29 cellular contexts compared by ENCODE assay signal in genomic region chr3:52230461-52230860, GRCh38. TPM values are rescaled to one million over a fixed set of nuclear protein-coding genes. Genes with fewer than 3 reads are reported as not detected.
DNase-seq lines count a peak whose midpoint lies in the region; ATAC-seq and TF ChIP-seq lines count a peak whose summit lies in the region.
"Had no signal": no experiment of that assay in that cellular context is flagged by ENCODE, and none has a peak within 500 bp of the region (broad histone marks: within the 10 kb centered on the region; RNA-seq: fewer than 3 reads in every experiment).

No MANE protein-coding gene starts in this region.

- BruUV-seq in mammary epithelial cell (replicated peaks; lab: Mats Ljungman, UMichigan), result no TSS peak

- no peaks in the 10 kb centered on the region for H3K27me3 ChIP-seq in CD4-positive, alpha-beta memory T cell (ENCODE audit: insufficient read depth, low read length)
- H3K27me3 ChIP-seq in psoas muscle (ENCODE audit: insufficient read depth in 3 of 3, low read length in 2 of 3), result no peaks in the 10 kb centered on the region
- no peaks in the 10 kb centered on the region for H3K27me3 ChIP-seq in mammary epithelial cell (ENCODE audit: insufficient read depth, low read length)
- H3K27me3 ChIP-seq: colonic mucosa, heart left ventricle, pancreas, tibial nerve had no signal

- no peak overlapping the region for H3K4me3 Mint-ChIP-seq in activated naive CD4-positive, alpha-beta T cell treated with anti-CD3 and anti-CD28 coated beads, Interleukin-2, amount 10 ng/mL, durations not matched to agents 7 days and 5 days
- peak overlapping the region in 1 of 8 donors; percentile 17 for H3K4me3 Mint-ChIP-seq in CD4-positive, alpha-beta memory T cell
- H3K4me3 Mint-ChIP-seq in activated T-helper 17 cell treated with anti-CD3 and anti-CD28 coated beads, Interleukin-2, amount 50 U/mL, for 72 hours, result no peak overlapping the region
- no peak overlapping the region for H3K4me3 Mint-ChIP-seq in natural killer cell
- H3K4me3 Mint-ChIP-seq: activated CD8-positive, alpha-beta memory T cell treated with anti-CD3 and anti-CD28 coated beads, Interleukin-2, amount 10 ng/mL, durations not matched to agents 7 days and 5 days; T-helper 1 cell treated with Interleukin-12 subunit alpha and Interleukin-12 subunit beta and Interleukin-4 antibody, amounts not matched to agents 30 μg/mL and 1 μg/mL, for 36 hours had no signal

- H3K9me3 Mint-ChIP-seq in activated naive CD4-positive, alpha-beta T cell treated with anti-CD3 and anti-CD28 coated beads, Interleukin-2, amount 10 ng/mL, durations not matched to agents 7 days and 5 days, result no peaks in the 10 kb centered on the region
- H3K9me3 Mint-ChIP-seq in CD4-positive, alpha-beta memory T cell, result no peaks in the 10 kb centered on the region
- H3K9me3 Mint-ChIP-seq in activated T-helper 17 cell treated with anti-CD3 and anti-CD28 coated beads, Interleukin-2, amount 50 U/mL, for 72 hours, result no peaks in the 10 kb centered on the region
- no peaks in the 10 kb centered on the region for H3K9me3 Mint-ChIP-seq in natural killer cell
- H3K9me3 Mint-ChIP-seq: activated T-helper 2 cell treated with anti-CD3 and anti-CD28 coated beads, Interferon-gamma antibody, Interleukin-2, Interleukin-4, amounts not matched to agents 10 μg/mL and 5 μg/mL and 100 μg/mL, durations not matched to agents 14 hours and 24 hours and 36 hours; T-helper 1 cell treated with Interleukin-12 subunit alpha and Interleukin-12 subunit beta and Interleukin-4 antibody, amounts not matched to agents 30 μg/mL and 1 μg/mL, for 36 hours had no signal

- no peak overlapping the region for H3K9ac ChIP-seq in mammary epithelial cell (ENCODE audit: insufficient read depth, low read length)
- H3K9ac ChIP-seq: GM23248 had no signal

- WGBS in psoas muscle, 3 donors, result 86 to 92% (median 91%) methylated on average over 6 of the region's 6 CpGs
- WGBS in mammary epithelial cell (ENCODE audit: low coverage, missing lambda C conversion rate), result 88% methylated on average over 4 of the region's 6 CpGs

- no peaks in the 10 kb centered on the region for H4K20me1 ChIP-seq in mammary epithelial cell (ENCODE audit: insufficient read depth, low read length)

- H3K9me3 ChIP-seq in CD4-positive, alpha-beta memory T cell (ENCODE audit: control insufficient read depth in 1 of 2, low read length in 2 of 2), result no peaks in the 10 kb centered on the region
- H3K9me3 ChIP-seq in psoas muscle, result no peaks in the 10 kb centered on the region
- H3K9me3 ChIP-seq in mammary epithelial cell (replicated peaks; ENCODE audit: insufficient read depth, low read length), result no peaks in the 10 kb centered on the region
- H3K9me3 ChIP-seq: colonic mucosa, heart left ventricle, pancreas, tibial nerve had no signal

- no peak overlapping the region for H3K27ac ChIP-seq in CD4-positive, alpha-beta memory T cell (ENCODE audit: low read depth, low read length)
- H3K27ac ChIP-seq in psoas muscle (no peak overlapping the region), mammary epithelial cell (ENCODE audit: insufficient read depth, low read depth, low read length) (no peak overlapping the region)
- H3K27ac ChIP-seq: colonic mucosa, GM23248, heart left ventricle, pancreas, tibial nerve had no signal

- H3K4me3 ChIP-seq in CD4-positive, alpha-beta memory T cell (ENCODE audit: low read length in 2 of 2), result no peak overlapping the region
- no peak overlapping the region for H3K4me3 ChIP-seq in psoas muscle
- no peak overlapping the region for H3K4me3 ChIP-seq in mammary epithelial cell (replicated peaks in 1 of 3; ENCODE audit: insufficient read depth in 1 of 3, low read depth in 2 of 3, low read length in 3 of 3)
- H3K4me3 ChIP-seq: colonic mucosa, GM23248, heart left ventricle, pancreas, tibial nerve had no signal

- H3K36me3 ChIP-seq in CD4-positive, alpha-beta memory T cell (ENCODE audit: insufficient read depth, low read length), result peaks cover 48% of the 10 kb centered on the region
- H3K36me3 ChIP-seq in psoas muscle (ENCODE audit: insufficient read depth in 1 of 2, low read depth in 1 of 2) (peaks cover 0 to 57% of the 10 kb centered on the region in 2 donors), mammary epithelial cell (ENCODE audit: insufficient read depth, low read length) (peaks cover 20% of the 10 kb centered on the region)

- peak overlapping the region; percentile 24 for H3K27ac Mint-ChIP-seq in activated naive CD4-positive, alpha-beta T cell treated with anti-CD3 and anti-CD28 coated beads, Interleukin-2, amount 10 ng/mL, durations not matched to agents 7 days and 5 days
- peak overlapping the region in 5 of 7 donors; percentile 4 to 89 (median 60) for H3K27ac Mint-ChIP-seq in CD4-positive, alpha-beta memory T cell
- H3K27ac Mint-ChIP-seq in activated T-helper 17 cell treated with anti-CD3 and anti-CD28 coated beads, Interleukin-2, amount 50 U/mL, for 72 hours, result peak overlapping the region; percentile 43
- H3K27ac Mint-ChIP-seq in natural killer cell, result peak overlapping the region in 1 of 2 donors; percentile 63
- H3K27ac Mint-ChIP-seq: activated T-helper 2 cell treated with anti-CD3 and anti-CD28 coated beads, Interferon-gamma antibody, Interleukin-2, Interleukin-4, amounts not matched to agents 10 μg/mL and 5 μg/mL and 100 μg/mL, durations not matched to agents 14 hours and 24 hours and 36 hours; T-helper 1 cell treated with Interleukin-12 subunit alpha and Interleukin-12 subunit beta and Interleukin-4 antibody, amounts not matched to agents 30 μg/mL and 1 μg/mL, for 36 hours had no signal

- DNase-seq in activated naive CD4-positive, alpha-beta T cell treated with anti-CD3 and anti-CD28 coated beads, Interleukin-2, amount 10 ng/mL, durations not matched to agents 7 days and 5 days, result no peak
- DNase-seq in activated naive CD4-positive, alpha-beta T cell treated with Interleukin-2 at 50 U/mL for 16 hours, result no peak
- DNase-seq in CD4-positive, alpha-beta memory T cell, result peak in 1 of 5 donors; percentile 15
- DNase-seq in psoas muscle (peak; percentile 11 to 36), mammary epithelial cell (no peak), natural killer cell (no peak)
- DNase-seq in central memory CD4-positive, alpha-beta T cell, result no peak
- DNase-seq: activated CD4-positive, alpha-beta T cell treated with anti-CD3 and anti-CD28 coated beads for 1 hour; activated CD8-positive, alpha-beta memory T cell treated with anti-CD3 and anti-CD28 coated beads, Interleukin-2, amount 10 ng/mL, durations not matched to agents 7 days and 5 days; amniotic stem cell; C1 segment of cervical spinal cord; colonic mucosa; effector memory CD4-positive, alpha-beta T cell; EL; GM23248; heart left ventricle; MV-4-11; NCI-H446; NCI-H774; stimulated activated CD4-positive, alpha-beta T cell treated with anti-CD3 and anti-CD28 coated beads, Interleukin-2, amount 100 ng/mL, for 24 hours had no signal

- peaks cover 27% of the 10 kb centered on the region for H3K79me2 ChIP-seq in mammary epithelial cell (ENCODE audit: insufficient read depth, low read length)

- peaks cover 55% of the 10 kb centered on the region for H3K4me1 Mint-ChIP-seq in activated naive CD4-positive, alpha-beta T cell treated with anti-CD3 and anti-CD28 coated beads, Interleukin-2, amount 10 ng/mL, durations not matched to agents 7 days and 5 days
- peaks cover 28 to 77% (median 47%) of the 10 kb centered on the region in 4 donors for H3K4me1 Mint-ChIP-seq in CD4-positive, alpha-beta memory T cell
- H3K4me1 Mint-ChIP-seq in activated T-helper 17 cell treated with anti-CD3 and anti-CD28 coated beads, Interleukin-2, amount 50 U/mL, for 72 hours, result peaks cover 21% of the 10 kb centered on the region
- H3K4me1 Mint-ChIP-seq in natural killer cell, result peaks cover 16 to 46% of the 10 kb centered on the region in 2 donors

- TF ChIP-seq CTCF in psoas muscle (IDR thresholded peaks at IDR 0.05), result no peak
- no peak for TF ChIP-seq CTCF in mammary epithelial cell (conservative IDR thresholded peaks at IDR 0.05 in 1 of 2, IDR thresholded peaks at IDR 0.05 in 1 of 2; ENCODE audit: extremely low read depth in 1 of 2, insufficient read depth in 1 of 2, low read depth in 1 of 2, low read length in 2 of 2)
- TF ChIP-seq CTCF in natural killer cell (IDR thresholded peaks at IDR 0.05), result no peak

- H3K27me3 Mint-ChIP-seq in activated naive CD4-positive, alpha-beta T cell treated with anti-CD3 and anti-CD28 coated beads, Interleukin-2, amount 10 ng/mL, durations not matched to agents 7 days and 5 days, result no peaks in the 10 kb centered on the region
- H3K27me3 Mint-ChIP-seq in CD4-positive, alpha-beta memory T cell, result no peaks in the 10 kb centered on the region
- no peaks in the 10 kb centered on the region for H3K27me3 Mint-ChIP-seq in activated T-helper 17 cell treated with anti-CD3 and anti-CD28 coated beads, Interleukin-2, amount 50 U/mL, for 72 hours
- no peaks in the 10 kb centered on the region for H3K27me3 Mint-ChIP-seq in natural killer cell (ENCODE audit: low read depth in 2 of 2)
- H3K27me3 Mint-ChIP-seq: activated CD8-positive, alpha-beta memory T cell treated with anti-CD3 and anti-CD28 coated beads, Interleukin-2, amount 10 ng/mL, durations not matched to agents 7 days and 5 days had no signal

- intact Hi-C loops in CD4-positive, alpha-beta memory T cell (cut with micrococcal nuclease), result loop anchor here (2.0 kb wide), 1 partner anchor 216 kb away; no protein-coding TSS in a partner anchor
- intact Hi-C loops in psoas muscle (cut with DNase I) (loop anchor here (2.0 kb wide), 2 partner anchors 110 to 216 kb away; no protein-coding TSS in a partner anchor), mammary epithelial cell (cut with micrococcal nuclease) (no loop called here), natural killer cell (cut with micrococcal nuclease) (no loop called here)

- no peak overlapping the region for H3K4me2 ChIP-seq in mammary epithelial cell (ENCODE audit: insufficient read depth, low read depth, low read length)

- in situ Hi-C loops in mammary epithelial cell (cut with MboI; ENCODE audit: low sequenced_read_pairs in 2 of 2), result loop anchor here (5.0 kb wide), 2 partner anchors 57 to 112 kb away; partner anchors contain the start of gene GLYCTK (in 1 of the 2)

- POLR2A ChIA-PET in CD4-positive, alpha-beta memory T cell (lab: Charles Lee; ENCODE audit: partially characterized antibody), result interaction anchor here (0.7 to 38.1 kb wide), 8 partner anchors 9 to 109 kb away, joined by 4 to 1950 read pairs (median 15); partner anchors contain the start of genes GLYCTK, PPM1M, TWF2 and WDR82

- H2AFZ ChIP-seq in mammary epithelial cell (ENCODE audit: low read depth, low read length), result no peak overlapping the region
- H2AFZ ChIP-seq: GM23248 had no signal

- H3K36me3 Mint-ChIP-seq in activated naive CD4-positive, alpha-beta T cell treated with anti-CD3 and anti-CD28 coated beads, Interleukin-2, amount 10 ng/mL, durations not matched to agents 7 days and 5 days, result peaks cover 50% of the 10 kb centered on the region
- peaks cover 14 to 53% of the 10 kb centered on the region in 2 donors for H3K36me3 Mint-ChIP-seq in CD4-positive, alpha-beta memory T cell
- H3K36me3 Mint-ChIP-seq in activated T-helper 17 cell treated with anti-CD3 and anti-CD28 coated beads, Interleukin-2, amount 50 U/mL, for 72 hours (ENCODE audit: low read depth), result peaks cover 69% of the 10 kb centered on the region
- H3K36me3 Mint-ChIP-seq in natural killer cell, result no peaks in the 10 kb centered on the region

- ATAC-seq in activated T-helper 17 cell treated with anti-CD3 and anti-CD28 coated beads, Interleukin-2, amount 50 U/mL, for 72 hours (replicated peaks), result no peak
- ATAC-seq in psoas muscle, result no peak
- ATAC-seq in natural killer cell, result no peak
- ATAC-seq: activated CD8-positive, alpha-beta memory T cell treated with anti-CD3 and anti-CD28 coated beads, Interleukin-2, amount 10 ng/mL, durations not matched to agents 7 days and 5 days; heart left ventricle; pancreas had no signal

- CTCF ChIA-PET in activated naive CD4-positive, alpha-beta T cell treated with anti-CD3 and anti-CD28 coated beads, Interleukin-2, amount 10 ng/mL, durations not matched to agents 7 days and 5 days (lab: Charles Lee), result interaction anchor here (1.0 to 6.2 kb wide), 12 partner anchors 9 to 218 kb away, joined by 3 to 122 read pairs (median 14); partner anchors contain the start of gene WDR82
- CTCF ChIA-PET in CD4-positive, alpha-beta memory T cell (lab: Charles Lee; ENCODE audit: partially characterized antibody), result interaction anchor here (1.5 to 31.1 kb wide), 12 partner anchors 9 to 216 kb away, joined by 5 to 684 read pairs (median 14); partner anchors contain the start of genes GLYCTK, PPM1M, TLR9 and WDR82
- CTCF ChIA-PET in mammary epithelial cell (lab: Charles Lee; ENCODE audit: low non-redundant PET), result no interaction called here

- peaks cover 57% of the 10 kb centered on the region for H3K4me1 ChIP-seq in CD4-positive, alpha-beta memory T cell (ENCODE audit: insufficient read depth, low read length)
- H3K4me1 ChIP-seq in psoas muscle (peaks cover 23% of the 10 kb centered on the region), mammary epithelial cell (ENCODE audit: insufficient read depth, low read length) (no peaks in the 10 kb centered on the region)
- H3K4me1 ChIP-seq: colonic mucosa, pancreas had no signal

- dilution Hi-C loops in mammary epithelial cell (cut with HindIII; ENCODE audit: low sequenced_read_pairs), result no loop called here

RNA-seq across cellular contexts. Expression of gene TLR9, which starts 5.0 kb away (rescaled TPM):
- total RNA-seq in CD4-positive, alpha-beta memory T cell, result 1 to 10 TPM; 2.3 to 3.0 TPM
- polyA plus RNA-seq in CD4-positive, alpha-beta memory T cell, result not detected
- under 1 TPM; 0.30 to 0.93 TPM for total RNA-seq in activated T-helper 17 cell treated with anti-CD3 and anti-CD28 coated beads, Interleukin-2, amount 50 U/mL, for 72 hours
- total RNA-seq in psoas muscle, result under 1 TPM in 3 of 4 donors, not detected in 1; 0.34 to 0.55 (median 0.41) TPM
- under 1 TPM; 0.04 to 0.14 (median 0.08) TPM for polyA plus RNA-seq in psoas muscle
- not detected for total RNA-seq in mammary epithelial cell
- polyA plus RNA-seq in mammary epithelial cell, result not detected
- not detected for polyA minus RNA-seq in mammary epithelial cell
- total RNA-seq in natural killer cell, result under 1 TPM in 2 of 3 donors, not detected in 1; 0.20 to 0.21 TPM
- total RNA-seq: fibroblast of villous mesenchyme, GM23248, kidney epithelial cell, RPMI7951 had no signal
- polyA plus RNA-seq: GM23248, neural cell had no signal

RNA-seq across cellular contexts. Expression of gene TWF2, which starts 8.5 kb away (rescaled TPM):
- 10 to 100 TPM; 69.3 to 76.1 TPM for total RNA-seq in CD4-positive, alpha-beta memory T cell
- polyA plus RNA-seq in CD4-positive, alpha-beta memory T cell, result 100 to 1,000 TPM; 122 to 124 TPM
- 100 to 1,000 TPM in 1 of 2 donors, 10 to 100 TPM in 1; 89.9 to 159 TPM for total RNA-seq in activated T-helper 17 cell treated with anti-CD3 and anti-CD28 coated beads, Interleukin-2, amount 50 U/mL, for 72 hours
- total RNA-seq in psoas muscle (100 to 1,000 TPM in 3 of 4 donors, 10 to 100 TPM in 1; 74.9 to 224 (median 138) TPM), mammary epithelial cell (10 to 100 TPM; 67.8 to 96.2 TPM), natural killer cell (10 to 100 TPM; 49.2 to 76.6 (median 52.0) TPM)
- polyA plus RNA-seq in psoas muscle (100 to 1,000 TPM in 1 of 3 donors, 10 to 100 TPM in 2; 19.6 to 160 (median 74.6) TPM), mammary epithelial cell (137 TPM)
- 179 TPM for polyA minus RNA-seq in mammary epithelial cell

RNA-seq across cellular contexts. Expression of gene PPM1M, which starts 15.1 kb away (rescaled TPM):
- total RNA-seq in CD4-positive, alpha-beta memory T cell, result 10 to 100 TPM; 70.2 to 81.1 TPM
- polyA plus RNA-seq in CD4-positive, alpha-beta memory T cell, result 10 to 100 TPM; 52.0 to 85.3 TPM
- total RNA-seq in activated T-helper 17 cell treated with anti-CD3 and anti-CD28 coated beads, Interleukin-2, amount 50 U/mL, for 72 hours, result 100 to 1,000 TPM in 1 of 2 donors, 10 to 100 TPM in 1; 84.6 to 112 TPM
- 1 to 10 TPM; 2.1 to 7.5 (median 3.9) TPM for total RNA-seq in psoas muscle
- 1 to 10 TPM; 2.5 to 3.3 (median 2.6) TPM for polyA plus RNA-seq in psoas muscle
- total RNA-seq in mammary epithelial cell, result 1 to 10 TPM; 4.8 to 8.7 TPM
- polyA plus RNA-seq in mammary epithelial cell, result 4.3 TPM
- not detected for polyA minus RNA-seq in mammary epithelial cell
- total RNA-seq in natural killer cell, result 10 to 100 TPM; 66.0 to 83.7 (median 77.8) TPM

RNA-seq across cellular contexts. Expression of gene ALAS1, which starts 32.5 kb away (rescaled TPM):
- 10 to 100 TPM; 30.0 to 34.6 TPM for total RNA-seq in CD4-positive, alpha-beta memory T cell
- 10 to 100 TPM; 30.5 to 35.4 TPM for polyA plus RNA-seq in CD4-positive, alpha-beta memory T cell
- total RNA-seq in activated T-helper 17 cell treated with anti-CD3 and anti-CD28 coated beads, Interleukin-2, amount 50 U/mL, for 72 hours, result 10 to 100 TPM; 66.1 to 72.7 TPM
- 10 to 100 TPM; 50.1 to 89.4 (median 68.1) TPM for total RNA-seq in psoas muscle
- polyA plus RNA-seq in psoas muscle, result 100 to 1,000 TPM in 2 of 3 donors, 10 to 100 TPM in 1; 75.2 to 138 (median 121) TPM
- 10 to 100 TPM; 24.2 to 39.2 TPM for total RNA-seq in mammary epithelial cell
- 49.2 TPM for polyA plus RNA-seq in mammary epithelial cell
- 34.0 TPM for polyA minus RNA-seq in mammary epithelial cell
- 10 to 100 TPM; 17.0 to 34.5 (median 33.4) TPM for total RNA-seq in natural killer cell

RNA-seq across cellular contexts. Expression of gene WDR82, which starts 48.0 kb away (rescaled TPM):
- 100 to 1,000 TPM; 149 to 150 TPM for total RNA-seq in CD4-positive, alpha-beta memory T cell
- 100 to 1,000 TPM in 1 of 2 donors, 10 to 100 TPM in 1; 62.3 to 143 TPM for polyA plus RNA-seq in CD4-positive, alpha-beta memory T cell
- 100 to 1,000 TPM in 1 of 2 donors, 10 to 100 TPM in 1; 81.1 to 106 TPM for total RNA-seq in activated T-helper 17 cell treated with anti-CD3 and anti-CD28 coated beads, Interleukin-2, amount 50 U/mL, for 72 hours
- total RNA-seq in psoas muscle (10 to 100 TPM; 62.1 to 93.1 (median 85.5) TPM), mammary epithelial cell (10 to 100 TPM; 54.3 to 59.8 TPM), natural killer cell (100 to 1,000 TPM; 108 to 131 (median 109) TPM)
- polyA plus RNA-seq in psoas muscle (10 to 100 TPM; 46.1 to 96.7 (median 53.4) TPM), mammary epithelial cell (52.7 TPM)
- 57.3 TPM for polyA minus RNA-seq in mammary epithelial cell

Comparison
In these comparisons a context has a peak if more than half of its experiments do, and no peak if none do; other contexts are left out.
1. DNase-seq: peak in psoas muscle (2 of 2); none in activated naive CD4-positive, alpha-beta T cell treated with anti-CD3 and anti-CD28 coated beads, Interleukin-2, amount 10 ng/mL, durations not matched to agents 7 days and 5 days (single experiment), activated naive CD4-positive, alpha-beta T cell treated with Interleukin-2 at 50 U/mL for 16 hours (single experiment), central memory CD4-positive, alpha-beta T cell (single experiment), mammary epithelial cell (single experiment) and natural killer cell (single experiment).
2. RNA of gene PPM1M, which starts 15.1 kb away (total RNA-seq): 84.6 to 112 TPM in activated T-helper 17 cell treated with anti-CD3 and anti-CD28 coated beads, Interleukin-2, amount 50 U/mL, for 72 hours, 70.2 to 81.1 TPM in CD4-positive, alpha-beta memory T cell and 66.0 to 83.7 TPM in natural killer cell; 4.8 to 8.7 TPM in mammary epithelial cell and 2.1 to 7.5 TPM in psoas muscle; every median in the first group is over 4 times any median in the second.
3. intact Hi-C loops: an anchor here in CD4-positive, alpha-beta memory T cell (2.0 kb wide) and psoas muscle (2.0 kb wide); none called in mammary epithelial cell and natural killer cell.